Comparison of ENCODE assay signal across 8 cellular contexts in genomic region chr17:7234100-7235012, GRCh38. TPM values are rescaled to one million over a fixed set of nuclear protein-coding genes. Genes with fewer than 3 reads are reported as not detected.
DNase-seq lines count a peak whose midpoint lies in the region; TF ChIP-seq lines count a peak whose summit lies in the region.

TSS of gene DVL2 (minus strand) at chr17:7234517. CDS start at chr17:7234262, 255 bp downstream.

- no peaks in the 10 kb centered on the region for H3K9me3 ChIP-seq in HEK293 (ENCODE audit: control insufficient read depth, insufficient read depth, low read depth, low read length)

- no peaks in the 10 kb centered on the region for H3K9me3 Mint-ChIP-seq in activated naive CD4-positive, alpha-beta T cell treated with anti-CD3 and anti-CD28 coated beads, Interleukin-2, amount 50 U/mL, for 24 hours

- in situ Hi-C loops in G401 (cut with HindIII; ENCODE audit: low sequenced_read_pairs): no loop called here

- CTCF ChIA-PET in HEK293 (lab: Yijun Ruan, JAX): interaction anchor here (0.7 to 1.6 kb wide), 2 partner anchors 14 to 554 kb away, joined by 3 to 6 read pairs; partner anchors contain the start of genes ACADVL and DLG4

- H3K4me3 ChIP-seq in HEK293 (ENCODE audit: low read depth, low read length) (peak within 1 kb of the TSS; percentile 87), NB4 (ENCODE audit: low read depth, low read length) (peak within 1 kb of the TSS; percentile 94)

- H3K4me1 Mint-ChIP-seq in activated naive CD4-positive, alpha-beta T cell treated with anti-CD3 and anti-CD28 coated beads, Interleukin-2, amount 50 U/mL, for 24 hours: peaks cover 49% of the 10 kb centered on the region

- peak; percentile 96 for DNase-seq in G401 (ENCODE audit: low spot score)
- DNase-seq in NB4 (ENCODE audit: low read depth): peak; percentile 94
- peak; percentile 38 for DNase-seq in SKM-1 (lab: John Stamatoyannopoulos, UW; ENCODE audit: unreplicated experiment)
- peak; percentile 95 for DNase-seq in germinal center (ENCODE audit: low spot score)
- peak; percentile 92 for DNase-seq in occipital lobe (lab: John Stamatoyannopoulos, UW)
- DNase-seq in superior temporal gyrus (ENCODE audit: extremely low spot score): peak; percentile 98

- TF ChIP-seq CTCF in HEK293 (tag by site-specific recombination; IDR thresholded peaks at IDR 0.05) (no peak), NB4 (IDR thresholded peaks at IDR 0.05; ENCODE audit: low read depth, low read length) (no peak)

- H3K4me3 Mint-ChIP-seq in activated naive CD4-positive, alpha-beta T cell treated with anti-CD3 and anti-CD28 coated beads, Interleukin-2, amount 50 U/mL, for 24 hours: peak within 1 kb of the TSS; percentile 99

- no peaks in the 10 kb centered on the region for H3K27me3 Mint-ChIP-seq in activated naive CD4-positive, alpha-beta T cell treated with anti-CD3 and anti-CD28 coated beads, Interleukin-2, amount 50 U/mL, for 24 hours

- H3K36me3 Mint-ChIP-seq in activated naive CD4-positive, alpha-beta T cell treated with anti-CD3 and anti-CD28 coated beads, Interleukin-2, amount 50 U/mL, for 24 hours: peaks cover 7% of the 10 kb centered on the region

- peak; percentile 53 for TF ChIP-seq POLR2A in NB4 (IDR thresholded peaks at IDR 0.05; ENCODE audit: extremely low read depth, insufficient read length)

- H3K27ac Mint-ChIP-seq in activated naive CD4-positive, alpha-beta T cell treated with anti-CD3 and anti-CD28 coated beads, Interleukin-2, amount 50 U/mL, for 24 hours: peak within 1 kb of the TSS; percentile 96

- peaks cover 18 to 52% of the 10 kb centered on the region in 2 experiments for H3K36me3 ChIP-seq in HEK293 (ENCODE audit: control insufficient read depth in 2 of 2, insufficient read depth in 1 of 2, low read length in 2 of 2)

- peaks cover 7% of the 10 kb centered on the region; the same call in 1 of the 2 replicates for H3K4me1 ChIP-seq in HEK293 (ENCODE audit: control insufficient read depth, insufficient read depth, low read length)

- POLR2A ChIA-PET in HEK293 (lab: Yijun Ruan, JAX): interaction anchor here (0.6 to 14.2 kb wide), 16 partner anchors 8 to 471 kb away, joined by 3 to 284 read pairs (median 3); partner anchors contain the start of genes ACADVL, CTDNEP1, DLG4 and GABARAP

- H3K27ac ChIP-seq in HEK293 (ENCODE audit: extremely low read depth, low read depth, low read length): peak within 1 kb of the TSS; percentile 82

TF ChIP-seq in HEK293, 187 proteins besides CTCF, POLR2A, EP300 and RAD21 (continues in another document):
- TF ChIP-seq ZNF2 (tag by site-specific recombination; IDR thresholded peaks at IDR 0.05) (peak; percentile 73; the same call in 1 of the 2 replicates), ZNF239 (tag by site-specific recombination; IDR thresholded peaks at IDR 0.05) (0 out of 2 replicates have a peak, but pooled peaks have one; percentile 61), BCL6B (tag by site-specific recombination; IDR thresholded peaks at IDR 0.05) (no peak), ZNF707 (tag by site-specific recombination; IDR thresholded peaks at IDR 0.05) (no peak), ZNF223 (tag by site-specific recombination; IDR thresholded peaks at IDR 0.05) (0 out of 2 replicates have a peak, but pooled peaks have one; percentile 62), ZNF621 (tag by site-specific recombination; IDR thresholded peaks at IDR 0.05) (no peak), ZNF350 (tag by site-specific recombination; IDR thresholded peaks at IDR 0.05) (no peak), KLF7 (tag by site-specific recombination; IDR thresholded peaks at IDR 0.05; ENCODE audit: borderline replicate concordance) (peak; percentile 90; the same call in 1 of the 2 replicates), HOXD13 (CRISPR knock-in tag; IDR thresholded peaks at IDR 0.05; ENCODE audit: borderline replicate concordance) (no peak), SP2 (tag by site-specific recombination; IDR thresholded peaks at IDR 0.05) (peak; percentile 88), OVOL3 (tag by site-specific recombination; IDR thresholded peaks at IDR 0.05) (peak; percentile 88), ZNF677 (tag by site-specific recombination; IDR thresholded peaks at IDR 0.05) (no peak), ZNF148 (tag by site-specific recombination; IDR thresholded peaks at IDR 0.05; ENCODE audit: borderline replicate concordance) (peak; percentile 59; the same call in 1 of the 2 replicates), KLF17 (tag by site-specific recombination; IDR thresholded peaks at IDR 0.05) (peak; percentile 98), AEBP2 (tag by site-specific recombination; IDR thresholded peaks at IDR 0.05; ENCODE audit: borderline replicate concordance) (peak; percentile 38; the same call in 1 of the 2 replicates), ZNF571 (tag by site-specific recombination; IDR thresholded peaks at IDR 0.05) (no peak), ZNF514 (tag by site-specific recombination; IDR thresholded peaks at IDR 0.05) (no peak), ZNF366 (tag by site-specific recombination; conservative IDR thresholded peaks at IDR 0.05) (no peak), ZBTB8A (tag by site-specific recombination; IDR thresholded peaks at IDR 0.05) (peak; percentile 97), ZNF639 (tag by site-specific recombination; IDR thresholded peaks at IDR 0.05) (peak; percentile 67), ZNF394 (tag by site-specific recombination; IDR thresholded peaks at IDR 0.05; ENCODE audit: borderline replicate concordance) (0 out of 2 replicates have a peak, but pooled peaks have one; percentile 42), ZBTB17 (tag by site-specific recombination; IDR thresholded peaks at IDR 0.05) (peak; percentile 44; the same call in 1 of the 2 replicates), ZNF549 (tag by site-specific recombination; IDR thresholded peaks at IDR 0.05) (no peak)

RNA-seq across cellular contexts. Expression of gene DVL2, which starts in this region (rescaled TPM):
- total RNA-seq in G401 (2014; rRNA removed; shearing (Covaris generic)): 89.9 and 99.0 TPM in 2 replicates
- 49.1 TPM for total RNA-seq in occipital lobe

Comparison
In these comparisons a context has a peak if more than half of its experiments do, and no peak if none do; other contexts are left out.
1. Peak in every context shown above with its lines: DNase-seq, H3K4me3 ChIP-seq and H3K27ac ChIP-seq.
2. DNase-seq: peak in every context shown above with its lines; median percentile 98 in superior temporal gyrus; 96 in G401; 95 in germinal center; 94 in NB4; 92 in occipital lobe; 38 in SKM-1.